Comparison of ENCODE assay signal across 1 cellular context in genomic region chr17:43025290-43025657, GRCh38.
TF ChIP-seq lines count a peak whose summit lies in the region.

No MANE protein-coding gene starts in this region.

TF ChIP-seq in IMR-90, 13 proteins besides CTCF, POLR2A, EP300 and RAD21 (continued from another document):
- TF ChIP-seq ELK1 (IDR thresholded peaks at IDR 0.05; ENCODE audit: borderline replicate concordance, low read depth, low read length) (no peak), NFE2L2 (IDR thresholded peaks at IDR 0.05; ENCODE audit: low read depth, low read length) (no peak), SMC3 (IDR thresholded peaks at IDR 0.05; ENCODE audit: low read depth, low read length) (no peak)
